In genomic region chr5:151451626-151452520, GRCh38 we compare ENCODE assay signal across 10 cellular contexts. TPM values are rescaled to one million over a fixed set of nuclear protein-coding genes. Genes with fewer than 3 reads are reported as not detected.
DNase-seq lines count a peak whose midpoint lies in the region; ATAC-seq and TF ChIP-seq lines count a peak whose summit lies in the region.
"Had no signal": no experiment of that assay in that cellular context is flagged by ENCODE, and none has a peak within 500 bp of the region (broad histone marks: within the 10 kb centered on the region; RNA-seq: fewer than 3 reads in every experiment).

No MANE protein-coding gene starts in this region.

- H3K9me3 ChIP-seq in GM23248 (ENCODE audit: low read depth) (no peaks in the 10 kb centered on the region), IMR-90 (ENCODE audit: control insufficient read depth, insufficient read depth, low read length) (no peaks in the 10 kb centered on the region), mesodermal cell (ENCODE audit: control insufficient read depth, low read length) (no peaks in the 10 kb centered on the region), colonic mucosa (no peaks in the 10 kb centered on the region)
- H3K9me3 ChIP-seq: stomach had no signal

- H4K20me1 ChIP-seq in GM23248 (ENCODE audit: insufficient read depth) (no peaks in the 10 kb centered on the region), IMR-90 (ENCODE audit: insufficient read depth, low read length) (peaks cover 6% of the 10 kb centered on the region)

- peak; percentile 62 for DNase-seq in GM13976 (ENCODE audit: low spot score)
- DNase-seq in GM23248: peak; percentile 77
- DNase-seq in IMR-90: peak; percentile 69
- no peak for DNase-seq in SW 1271 (lab: John Stamatoyannopoulos, UW)
- no peak for DNase-seq in stimulated activated CD4-positive, alpha-beta T cell treated with anti-CD3 and anti-CD28 coated beads, Interleukin-4, amount 100 ng/mL, for 1 hour
- no peak for DNase-seq in colonic mucosa
- DNase-seq in NCI-H2081 treated with DMSO at 0.1 percent for 48 hours (lab: John Stamatoyannopoulos, UW): no peak
- DNase-seq: stomach had no signal

- H3K4me1 ChIP-seq in GM23248 (ENCODE audit: insufficient read depth) (peaks cover 24% of the 10 kb centered on the region), IMR-90 (ENCODE audit: control insufficient read depth, insufficient read depth, low read length) (peaks cover 12% of the 10 kb centered on the region), mesodermal cell (ENCODE audit: control insufficient read depth, insufficient read depth, low read length, poor library complexity, severe bottlenecking) (peaks cover 9% of the 10 kb centered on the region), colonic mucosa (peaks cover 10% of the 10 kb centered on the region)

- H4K91ac ChIP-seq in IMR-90 (ENCODE audit: insufficient read depth, low read depth, low read length): no peak overlapping the region

- 87 to 91% methylated on average over 8 of the region's 8 CpGs for WGBS in GM23248 (ENCODE audit: low coverage in 1 of 2, low lambda C conversion rate in 2 of 2, missing lambda C conversion rate in 2 of 2), 2 experiments
- no CpG with 5 or more reads among the region's 8 CpGs for WGBS in IMR-90 (ENCODE audit: extremely low coverage in 2 of 2, insufficient read length in 1 of 2), 2 experiments
- WGBS in mesodermal cell (ENCODE audit: insufficient coverage in 2 of 2), 2 experiments: 83 to 87% methylated on average over 1 to 3 of the region's 8 CpGs

- CTCF ChIA-PET in IMR-90 (lab: Yijun Ruan, JAX): interaction anchor here (1.1 to 1.5 kb wide), 4 partner anchors 29 to 200 kb away, joined by 3 to 5 read pairs (median 4); no protein-coding TSS in a partner anchor

- H2AK5ac ChIP-seq in IMR-90 (ENCODE audit: low read depth, low read length): no peak overlapping the region

- peak overlapping the region; percentile 75 for H2BK5ac ChIP-seq in IMR-90 (ENCODE audit: low read depth, low read length, poor library complexity, severe bottlenecking)

- peak overlapping the region; percentile 45; the same call in 1 of the 2 replicates for H3K14ac ChIP-seq in IMR-90 (replicated peaks; ENCODE audit: low read depth, low read length)

- H3F3A ChIP-seq in GM23248 (ENCODE audit: insufficient read depth): peaks cover 20% of the 10 kb centered on the region

- H3K27me3 ChIP-seq in GM23248 (replicated peaks; ENCODE audit: insufficient read depth) (no peaks in the 10 kb centered on the region), IMR-90 (ENCODE audit: control insufficient read depth, insufficient read depth, low read length) (no peaks in the 10 kb centered on the region), colonic mucosa (no peaks in the 10 kb centered on the region)
- H3K27me3 ChIP-seq: stomach had no signal

- ATAC-seq in IMR-90 (ENCODE audit: low read depth): peak; percentile 42
- ATAC-seq: Panc1 had no signal

- in situ Hi-C loops in GM13976 (cut with MboI; ENCODE audit: low sequenced_read_pairs, unreplicated experiment) (no loop called here), GM23248 (cut with MboI) (no loop called here), IMR-90 (cut with MboI; ENCODE audit: low sequenced_read_pairs) (no loop called here)

- no peak overlapping the region for H2AK9ac ChIP-seq in IMR-90 (replicated peaks; ENCODE audit: low read depth, low read length, poor library complexity)

- intact Hi-C loops in IMR-90 (cut with micrococcal nuclease) (no loop called here), colonic mucosa (cut with DNase I) (no loop called here)

- 0 out of 2 replicates have a peak overlapping the region, but pooled peaks have one; percentile 3 for H2BK20ac ChIP-seq in IMR-90 (ENCODE audit: low read depth, low read length)

- no peak overlapping the region for H3K56ac ChIP-seq in IMR-90 (ENCODE audit: extremely low read depth, insufficient read depth, low read length)

- H3K9ac ChIP-seq in GM23248 (no peak overlapping the region), IMR-90 (ENCODE audit: low read depth, low read length) (no peak overlapping the region), colonic mucosa (ENCODE audit: low read depth in 2 of 2, low read length in 2 of 2) (no peak overlapping the region)

- no peaks in the 10 kb centered on the region for H3K9me2 ChIP-seq in GM23248 (ENCODE audit: insufficient read depth)

- POLR2A ChIA-PET in IMR-90 (lab: Charles Lee; ENCODE audit: unreplicated experiment): no interaction called here

- no peak overlapping the region for H2BK15ac ChIP-seq in IMR-90 (ENCODE audit: low read depth, low read length)

- TF ChIP-seq CTCF in GM13976 (IDR thresholded peaks at IDR 0.05; ENCODE audit: borderline replicate concordance, control extremely low read depth, extremely low read depth, insufficient read depth, missing control alignments) (no peak), IMR-90 (conservative IDR thresholded peaks at IDR 0.05; ENCODE audit: low read depth, low read length) (no peak), colonic mucosa (IDR thresholded peaks at IDR 0.05) (no peak)

- no peak for TF ChIP-seq POLR2A in IMR-90 (IDR thresholded peaks at IDR 0.05; ENCODE audit: low read depth, low read length)

- peaks cover 39 to 59% of the 10 kb centered on the region in 2 experiments for H3K79me1 ChIP-seq in IMR-90 (ENCODE audit: low read depth in 1 of 2, low read length in 2 of 2)

- no peak for TF ChIP-seq RAD21 in IMR-90 (IDR thresholded peaks at IDR 0.05; ENCODE audit: low read length)

- no peak overlapping the region for H3K18ac ChIP-seq in IMR-90 (ENCODE audit: low read depth, low read length)

- no TSS peak for BruUV-seq in IMR-90 (replicated peaks; lab: Mats Ljungman, UMichigan)

- H3K23ac ChIP-seq in IMR-90 (ENCODE audit: low read depth, low read length): no peak overlapping the region

- no peak overlapping the region for H2BK120ac ChIP-seq in IMR-90 (ENCODE audit: low read depth, low read length)

- no peak overlapping the region for H2AFZ ChIP-seq in GM23248
- no peak overlapping the region for H2AFZ ChIP-seq in IMR-90 (replicated peaks; ENCODE audit: low read length, poor library complexity)

- H3K9me1 ChIP-seq in IMR-90 (ENCODE audit: insufficient read depth, low read length): peaks cover 7% of the 10 kb centered on the region; the same call in 1 of the 2 replicates

- H3K27ac ChIP-seq in GM23248 (peak overlapping the region; percentile 9; the same call in 1 of the 2 replicates), IMR-90 (ENCODE audit: insufficient read depth, low read length) (peak overlapping the region; percentile 64; the same call in 1 of the 2 replicates), mesodermal cell (ENCODE audit: low read depth, low read length, severe bottlenecking) (peak overlapping the region; percentile 16), colonic mucosa (no peak overlapping the region)
- H3K27ac ChIP-seq: stomach had no signal

- H3K36me3 ChIP-seq in GM23248 (ENCODE audit: low read depth) (no peaks in the 10 kb centered on the region), IMR-90 (ENCODE audit: control insufficient read depth, insufficient read depth, low read length) (no peaks in the 10 kb centered on the region), mesodermal cell (ENCODE audit: control insufficient read depth, insufficient read depth, low read length) (no peaks in the 10 kb centered on the region), colonic mucosa (no peaks in the 10 kb centered on the region)
- H3K36me3 ChIP-seq: stomach had no signal

- H3K4me3 ChIP-seq in GM23248: no peak overlapping the region
- no peak overlapping the region for H3K4me3 ChIP-seq in IMR-90 (ENCODE audit: insufficient read depth, low read depth, low read length)
- H3K4me3 ChIP-seq in mesodermal cell (ENCODE audit: extremely low read depth, insufficient read depth, low read length, poor library complexity, severe bottlenecking): no peak overlapping the region
- no peak overlapping the region for H3K4me3 ChIP-seq in colonic mucosa
- H3K4me3 ChIP-seq: stomach had no signal

- dilution Hi-C loops in IMR-90 (cut with HindIII; ENCODE audit: low sequenced_read_pairs, unreplicated experiment): no loop called here

- H3K4me2 ChIP-seq in GM23248 (ENCODE audit: unreplicated experiment) (no peak overlapping the region), IMR-90 (ENCODE audit: low read depth, low read length) (peak overlapping the region; percentile 29; the same call in 1 of the 2 replicates)

- no peak overlapping the region for H4K5ac ChIP-seq in IMR-90 (ENCODE audit: low read depth, low read length)

- no peak overlapping the region for H4K8ac ChIP-seq in IMR-90 (ENCODE audit: low read depth in 2 of 2, low read length in 2 of 2)

- H3K4ac ChIP-seq in IMR-90 (ENCODE audit: low read depth, low read length): peak overlapping the region; percentile 34; the same call in 1 of the 2 replicates

- peaks cover 59% of the 10 kb centered on the region for H3K79me2 ChIP-seq in GM23248 (ENCODE audit: insufficient read depth)

TF ChIP-seq in IMR-90, 13 proteins besides CTCF, POLR2A, EP300 and RAD21:
- TF ChIP-seq SMC3 (IDR thresholded peaks at IDR 0.05; ENCODE audit: low read depth, low read length): no peak
- peak; percentile 82 for TF ChIP-seq FOS (IDR thresholded peaks at IDR 0.05; ENCODE audit: low read depth, low read length)
- peak; percentile 83 for TF ChIP-seq MAFK (IDR thresholded peaks at IDR 0.05; ENCODE audit: low read depth, low read length)

RNA-seq across cellular contexts. Expression of gene SLC36A1, which starts 4.5 kb away (rescaled TPM):
- total RNA-seq in GM23248 (2014; rRNA removed; shearing (Covaris generic)): 10.1 and 13.4 TPM in 2 replicates
- 6.9 and 7.1 TPM in 2 replicates for polyA plus RNA-seq in GM23248 (2016; fragmentation: Nextera tagmentation; extraction: Ambion mirVana)
- 5.3 and 5.7 TPM in 2 replicates for total RNA-seq in IMR-90 (2012; rRNA removed)
- 8.7 and 9.4 TPM in 2 replicates for polyA plus RNA-seq in IMR-90 (2012; rRNA removed)
- 5.4 and 5.6 TPM in 2 replicates for polyA plus RNA-seq in IMR-90 (2012; cell fraction: cytosol; rRNA removed)
- polyA plus RNA-seq in IMR-90 (2012; cell fraction: nucleus; rRNA removed; ENCODE audit: low replicate concordance): 27.2 and 30.1 TPM in 2 replicates
- 3.9 TPM for polyA plus RNA-seq in mesodermal cell (2013, experiment 1 of 2)
- polyA plus RNA-seq in mesodermal cell (2013, experiment 2 of 2): 4.0 TPM
- 10 to 100 TPM; 20.2 to 30.6 TPM for total RNA-seq in colonic mucosa

Comparison
In these comparisons a context has a peak if more than half of its experiments do, and no peak if none do; other contexts are left out.
1. DNase-seq: peak in GM13976 (single experiment), GM23248 (single experiment) and IMR-90 (single experiment); none in SW 1271 (0 of 2), stimulated activated CD4-positive, alpha-beta T cell treated with anti-CD3 and anti-CD28 coated beads, Interleukin-4, amount 100 ng/mL, for 1 hour (single experiment), colonic mucosa (single experiment) and NCI-H2081 treated with DMSO at 0.1 percent for 48 hours (single experiment).